In genomic region chr3:42601898-42602581, GRCh38 we compare ENCODE assay signal across 8 cellular contexts. TPM values are rescaled to one million over a fixed set of nuclear protein-coding genes. Genes with fewer than 3 reads are reported as not detected.
A peak's percentile ranks its signal among the peaks of the same experiment; 100 is the strongest.
DNase-seq lines count a peak whose midpoint lies in the region; ATAC-seq and TF ChIP-seq lines count a peak whose summit lies in the region.

No MANE protein-coding gene starts in this region.

- H3K27ac ChIP-seq in sigmoid colon = peak overlapping the region; percentile 94 to 98 (median 96)

- no peaks in the 10 kb centered on the region for H3K27me3 Mint-ChIP-seq in activated CD4-positive, alpha-beta T cell treated with anti-CD3 and anti-CD28 coated beads, Interleukin-2, amount 10 ng/mL, durations not matched to agents 24 days and 14 days

- intact Hi-C loops in activated CD4-positive, alpha-beta T cell treated with anti-CD3 and anti-CD28 coated beads, Interleukin-2, amount 10 ng/mL, durations not matched to agents 24 days and 14 days (cut with micrococcal nuclease) = loop anchor here (2.0 to 5.0 kb wide), 2 partner anchors 45 to 100 kb away; partner anchors contain the start of gene VIPR1
- intact Hi-C loops in sigmoid colon (cut with DNase I) = loop anchor here (2.0 kb wide), 2 partner anchors 51 to 143 kb away; partner anchors contain the start of gene ZBTB47

- TF ChIP-seq POLR2A in sigmoid colon (IDR thresholded peaks at IDR 0.05) = no peak

- DNase-seq in activated CD4-positive, alpha-beta T cell treated with anti-CD3 and anti-CD28 coated beads, Interleukin-2, amount 10 ng/mL, durations not matched to agents 24 days and 14 days = peak; percentile 60
- no peak for DNase-seq in activated CD4-positive, alpha-beta T cell treated with anti-CD3 and anti-CD28 coated beads for 4 hours
- DNase-seq in RPMI8226 (peak; percentile 47), epithelial cell of esophagus (ENCODE audit: low read depth) (peak; percentile 56), sigmoid colon (no peak), NCI-H524 (lab: John Stamatoyannopoulos, UW) (no peak)
- DNase-seq in stimulated activated CD4-positive, alpha-beta T cell treated with anti-CD3 and anti-CD28 coated beads, Interleukin-4, amount 100 ng/mL, for 24 hours = no peak

- 25 to 50% methylated on average over 9 of the region's 9 CpGs for WGBS in sigmoid colon, 2 donors

- H3K4me3 ChIP-seq in epithelial cell of esophagus (ENCODE audit: low read length) (peak overlapping the region; percentile 60), sigmoid colon (peak overlapping the region; percentile 70 to 89 (median 86))

- H3K27ac Mint-ChIP-seq in activated CD4-positive, alpha-beta T cell treated with anti-CD3 and anti-CD28 coated beads, Interleukin-2, amount 10 ng/mL, durations not matched to agents 24 days and 14 days = peak overlapping the region; percentile 98

- ATAC-seq in GM21526 (IDR thresholded peaks at IDR 0.05; ENCODE audit: low FRiP score, unreplicated experiment) = no peak

- no peak for TF ChIP-seq EP300 in sigmoid colon (IDR thresholded peaks at IDR 0.05)

- H3K36me3 Mint-ChIP-seq in activated CD4-positive, alpha-beta T cell treated with anti-CD3 and anti-CD28 coated beads, Interleukin-2, amount 10 ng/mL, durations not matched to agents 24 days and 14 days (ENCODE audit: low read depth) = peaks cover 33% of the 10 kb centered on the region

- no peaks in the 10 kb centered on the region for H3K9me3 Mint-ChIP-seq in activated CD4-positive, alpha-beta T cell treated with anti-CD3 and anti-CD28 coated beads, Interleukin-2, amount 10 ng/mL, durations not matched to agents 24 days and 14 days

- TF ChIP-seq CTCF in epithelial cell of esophagus (IDR thresholded peaks at IDR 0.05; ENCODE audit: insufficient read depth, low read depth, low read length, missing control alignments) (peak; percentile 48), sigmoid colon (IDR thresholded peaks at IDR 0.05) (no peak)

- no peaks in the 10 kb centered on the region for H3K9me3 ChIP-seq in sigmoid colon

- H3K27me3 ChIP-seq in sigmoid colon = no peaks in the 10 kb centered on the region

- H3K4me1 Mint-ChIP-seq in activated CD4-positive, alpha-beta T cell treated with anti-CD3 and anti-CD28 coated beads, Interleukin-2, amount 10 ng/mL, durations not matched to agents 24 days and 14 days = peaks cover 33% of the 10 kb centered on the region

- peak overlapping the region; percentile 94 for H3K4me3 Mint-ChIP-seq in activated CD4-positive, alpha-beta T cell treated with anti-CD3 and anti-CD28 coated beads, Interleukin-2, amount 10 ng/mL, durations not matched to agents 24 days and 14 days

- peaks cover 0 to 5% (median 5%) of the 10 kb centered on the region in 4 donors for H3K36me3 ChIP-seq in sigmoid colon

- peaks cover 0 to 41% (median 34%) of the 10 kb centered on the region in 4 donors for H3K4me1 ChIP-seq in sigmoid colon

RNA-seq across cellular contexts. Expression of gene NKTR, which starts 1.6 kb away (rescaled TPM):
- 79.5 and 80.9 TPM in 2 replicates for total RNA-seq in activated CD4-positive, alpha-beta T cell treated with anti-CD3 and anti-CD28 coated beads, Interleukin-2, amount 10 ng/mL, durations not matched to agents 24 days and 14 days
- 100 to 1,000 TPM in 1 of 4 donors, 10 to 100 TPM in 3; 81.3 to 130 (median 84.4) TPM for total RNA-seq in sigmoid colon
- polyA plus RNA-seq in sigmoid colon = 10 to 100 TPM in 1 of 3 donors, 1 to 10 TPM in 2; 1.8 to 27.9 (median 2.5) TPM

RNA-seq across cellular contexts. Expression of gene SS18L2, which starts 11.4 kb away (rescaled TPM):
- 66.6 and 66.8 TPM in 2 replicates for total RNA-seq in activated CD4-positive, alpha-beta T cell treated with anti-CD3 and anti-CD28 coated beads, Interleukin-2, amount 10 ng/mL, durations not matched to agents 24 days and 14 days
- 10 to 100 TPM in 2 of 4 donors, 1 to 10 TPM in 2; 9.1 to 27.0 (median 12.8) TPM for total RNA-seq in sigmoid colon
- polyA plus RNA-seq in sigmoid colon = 10 to 100 TPM; 36.6 to 67.3 (median 41.5) TPM

RNA-seq across cellular contexts. Expression of gene SEC22C, which starts 20.3 kb away (rescaled TPM):
- 36.3 and 39.6 TPM in 2 replicates for total RNA-seq in activated CD4-positive, alpha-beta T cell treated with anti-CD3 and anti-CD28 coated beads, Interleukin-2, amount 10 ng/mL, durations not matched to agents 24 days and 14 days
- 10 to 100 TPM; 48.5 to 89.2 (median 57.2) TPM for total RNA-seq in sigmoid colon
- 10 to 100 TPM in 2 of 3 donors, 1 to 10 TPM in 1; 8.4 to 18.2 (median 11.3) TPM for polyA plus RNA-seq in sigmoid colon

RNA-seq across cellular contexts. Expression of gene ZBTB47, which starts 51.5 kb away (rescaled TPM):
- total RNA-seq in activated CD4-positive, alpha-beta T cell treated with anti-CD3 and anti-CD28 coated beads, Interleukin-2, amount 10 ng/mL, durations not matched to agents 24 days and 14 days = 1.0 and 1.1 TPM in 2 replicates
- total RNA-seq in sigmoid colon = 10 to 100 TPM; 34.9 to 74.8 (median 56.9) TPM
- polyA plus RNA-seq in sigmoid colon = 10 to 100 TPM in 1 of 3 donors, 1 to 10 TPM in 2; 6.2 to 21.0 (median 9.5) TPM

Comparison
In these comparisons a context has a peak if more than half of its experiments do, and no peak if none do; other contexts are left out.
1. DNase-seq: peak in activated CD4-positive, alpha-beta T cell treated with anti-CD3 and anti-CD28 coated beads, Interleukin-2, amount 10 ng/mL, durations not matched to agents 24 days and 14 days (single experiment), RPMI8226 (single experiment) and epithelial cell of esophagus (single experiment); none in activated CD4-positive, alpha-beta T cell treated with anti-CD3 and anti-CD28 coated beads for 4 hours (0 of 2), sigmoid colon (single experiment), stimulated activated CD4-positive, alpha-beta T cell treated with anti-CD3 and anti-CD28 coated beads, Interleukin-4, amount 100 ng/mL, for 24 hours (single experiment) and NCI-H524 (0 of 2).